8 cellular contexts compared by ENCODE assay signal in genomic region chr19:10543059-10543419, GRCh38. TPM values are rescaled to one million over a fixed set of nuclear protein-coding genes. Genes with fewer than 3 reads are reported as not detected.
DNase-seq lines count a peak whose midpoint lies in the region; ATAC-seq, FAIRE-seq and TF ChIP-seq lines count a peak whose summit lies in the region.

No MANE protein-coding gene starts in this region.

- H4K20me1 ChIP-seq in mammary epithelial cell (ENCODE audit: insufficient read depth, low read length): no peaks in the 10 kb centered on the region

- H3K9me3 ChIP-seq in mammary epithelial cell (replicated peaks; ENCODE audit: insufficient read depth, low read length): no peaks in the 10 kb centered on the region
- no peaks in the 10 kb centered on the region for H3K9me3 ChIP-seq in small intestine (ENCODE audit: control insufficient read depth, low read depth)

- no TSS peak for BruUV-seq in mammary epithelial cell (replicated peaks; lab: Mats Ljungman, UMichigan)

- peak overlapping the region; percentile 72 for H3K4me2 ChIP-seq in mammary epithelial cell (ENCODE audit: insufficient read depth, low read depth, low read length)

- POLR2A ChIA-PET in naive thymus-derived CD8-positive, alpha-beta T cell (lab: Charles Lee): interaction anchor here (0.5 to 3.8 kb wide), 12 partner anchors 11 to 110 kb away, joined by 3 to 31 read pairs (median 4); partner anchors contain the start of gene KRI1

- in situ Hi-C loops in mammary epithelial cell (cut with MboI; ENCODE audit: low sequenced_read_pairs in 2 of 2): no loop called here

- no peaks in the 10 kb centered on the region for H3K27me3 ChIP-seq in mammary epithelial cell (ENCODE audit: insufficient read depth, low read length)
- H3K27me3 ChIP-seq in small intestine (ENCODE audit: control insufficient read depth in 2 of 2, insufficient read depth in 2 of 2, low read length in 2 of 2): no peaks in the 10 kb centered on the region

- peak overlapping the region; percentile 71 to 96 (median 76) for H3K27ac Mint-ChIP-seq in IgD-negative memory B cell
- H3K27ac Mint-ChIP-seq in naive thymus-derived CD8-positive, alpha-beta T cell: peak overlapping the region; percentile 6 to 91 (median 87)

- no peak overlapping the region for H3K9ac ChIP-seq in mammary epithelial cell (ENCODE audit: insufficient read depth, low read length)

- H3K4me1 ChIP-seq in mammary epithelial cell (ENCODE audit: insufficient read depth, low read length) (peaks cover 6% of the 10 kb centered on the region), small intestine (ENCODE audit: control insufficient read depth in 2 of 2, insufficient read depth in 1 of 2, low read depth in 1 of 2, low read length in 1 of 2) (peaks cover 0 to 3% of the 10 kb centered on the region in 2 donors)

- no peaks in the 10 kb centered on the region for H3K9me3 Mint-ChIP-seq in IgD-negative memory B cell
- H3K9me3 Mint-ChIP-seq in naive thymus-derived CD8-positive, alpha-beta T cell: no peaks in the 10 kb centered on the region

- peak overlapping the region; percentile 75 to 92 (median 90) for H3K4me3 Mint-ChIP-seq in IgD-negative memory B cell
- H3K4me3 Mint-ChIP-seq in naive thymus-derived CD8-positive, alpha-beta T cell: peak overlapping the region; percentile 76 to 89 (median 80)

- TF ChIP-seq CTCF in AG10803 (conservative IDR thresholded peaks at IDR 0.05; ENCODE audit: low read length) (no peak), mammary epithelial cell (conservative IDR thresholded peaks at IDR 0.05 in 1 of 2, IDR thresholded peaks at IDR 0.05 in 1 of 2; ENCODE audit: extremely low read depth in 1 of 2, insufficient read depth in 1 of 2, low read depth in 1 of 2, low read length in 2 of 2) (no peak)

- H3K4me3 ChIP-seq in AG10803 (ENCODE audit: low read length) (peak overlapping the region; percentile 82), mammary epithelial cell (replicated peaks in 1 of 3; ENCODE audit: insufficient read depth in 1 of 3, low read depth in 2 of 3, low read length in 3 of 3) (no peak overlapping the region), small intestine (ENCODE audit: low read depth in 1 of 2, low read length in 2 of 2) (peak overlapping the region in 1 of 2 donors; percentile 95)

- dilution Hi-C loops in mammary epithelial cell (cut with HindIII; ENCODE audit: low sequenced_read_pairs): no loop called here

- no peak overlapping the region for H2AFZ ChIP-seq in mammary epithelial cell (ENCODE audit: low read depth, low read length)

- ATAC-seq in naive thymus-derived CD8-positive, alpha-beta T cell: no peak

- 40% methylated on average over 7 of the region's 8 CpGs for WGBS in mammary epithelial cell (ENCODE audit: low coverage, missing lambda C conversion rate)
- 39 to 48% (median 46%) methylated on average over 8 of the region's 8 CpGs for WGBS in small intestine, 3 donors

- peaks cover 15% of the 10 kb centered on the region for H3K79me2 ChIP-seq in mammary epithelial cell (ENCODE audit: insufficient read depth, low read length)

- H3K27me3 Mint-ChIP-seq in IgD-negative memory B cell: peaks cover 18% of the 10 kb centered on the region
- H3K27me3 Mint-ChIP-seq in naive thymus-derived CD8-positive, alpha-beta T cell: peaks cover 3 to 15% (median 7%) of the 10 kb centered on the region in 5 donors

- H3K27ac ChIP-seq in mammary epithelial cell (ENCODE audit: insufficient read depth, low read depth, low read length): no peak overlapping the region
- no peak overlapping the region for H3K27ac ChIP-seq in small intestine (ENCODE audit: low read depth in 1 of 2, low read length in 1 of 2)

- H3K36me3 ChIP-seq in mammary epithelial cell (ENCODE audit: insufficient read depth, low read length) (no peaks in the 10 kb centered on the region), small intestine (ENCODE audit: control insufficient read depth in 2 of 2, insufficient read depth in 2 of 2, low read length in 2 of 2) (peaks cover 5% of the 10 kb centered on the region in 2 donors)

- no peaks in the 10 kb centered on the region for H3K36me3 Mint-ChIP-seq in IgD-negative memory B cell
- peaks cover 0 to 6% (median 0%) of the 10 kb centered on the region in 3 donors for H3K36me3 Mint-ChIP-seq in naive thymus-derived CD8-positive, alpha-beta T cell

- FAIRE-seq in small intestine (lab: Jason Lieb, UNC): no peak

- intact Hi-C loops in mammary epithelial cell (cut with micrococcal nuclease): loop anchor here (1.0 kb wide), 2 partner anchors 8 to 11 kb away; no protein-coding TSS in a partner anchor

- CTCF ChIA-PET in mammary epithelial cell (lab: Charles Lee; ENCODE audit: low non-redundant PET): interaction anchor here (0.6 kb wide), 1 partner anchor 115 kb away, joined by 4 read pairs; no protein-coding TSS in a partner anchor

- peaks cover 6 to 14% (median 8%) of the 10 kb centered on the region in 3 donors for H3K4me1 Mint-ChIP-seq in IgD-negative memory B cell
- H3K4me1 Mint-ChIP-seq in naive thymus-derived CD8-positive, alpha-beta T cell: peaks cover 7 to 27% (median 16%) of the 10 kb centered on the region in 4 donors

- DNase-seq in AG10803 (ENCODE audit: low read depth) (no peak), mammary epithelial cell (no peak), small intestine (no peak), ecto neural progenitor cell (ENCODE audit: low spot score) (no peak), RKO (ENCODE audit: low spot score) (no peak)
- no peak for DNase-seq in naive thymus-derived CD8-positive, alpha-beta T cell
- DNase-seq in stimulated activated CD8-positive, alpha-beta memory T cell treated with anti-CD3 and anti-CD28 coated beads, Interleukin-4, amount 100 ng/mL, for 48 hours: no peak

RNA-seq across cellular contexts. Expression of gene ATG4D, which starts 0.7 kb away (rescaled TPM):
- 21.0 TPM for polyA plus RNA-seq in IgD-negative memory B cell
- 10 to 100 TPM; 20.7 to 28.9 TPM for total RNA-seq in mammary epithelial cell
- polyA plus RNA-seq in mammary epithelial cell: 16.9 TPM
- 24.2 TPM for polyA minus RNA-seq in mammary epithelial cell
- total RNA-seq in naive thymus-derived CD8-positive, alpha-beta T cell: 10 to 100 TPM; 52.0 to 53.4 TPM
- 10 to 100 TPM in 2 of 3 donors, 1 to 10 TPM in 1; 9.2 to 19.3 (median 12.2) TPM for polyA plus RNA-seq in naive thymus-derived CD8-positive, alpha-beta T cell
- 100 to 1,000 TPM in 2 of 3 donors, 10 to 100 TPM in 1; 49.0 to 181 (median 161) TPM for polyA plus RNA-seq in small intestine

RNA-seq across cellular contexts. Expression of gene KRI1, which starts 22.8 kb away (rescaled TPM):
- polyA plus RNA-seq in IgD-negative memory B cell (35.6 TPM), mammary epithelial cell (13.2 TPM), small intestine (10 to 100 TPM; 14.8 to 18.2 (median 18.1) TPM)
- 10 to 100 TPM; 10.3 to 32.7 TPM for total RNA-seq in mammary epithelial cell
- 19.7 TPM for polyA minus RNA-seq in mammary epithelial cell
- 10 to 100 TPM; 57.8 to 68.4 TPM for total RNA-seq in naive thymus-derived CD8-positive, alpha-beta T cell
- 10 to 100 TPM; 12.8 to 46.9 (median 20.9) TPM for polyA plus RNA-seq in naive thymus-derived CD8-positive, alpha-beta T cell

RNA-seq across cellular contexts. Expression of gene CDKN2D, which starts 25.7 kb away (rescaled TPM):
- polyA plus RNA-seq in IgD-negative memory B cell (193 TPM), mammary epithelial cell (8.9 TPM), small intestine (10 to 100 TPM; 13.0 to 19.0 (median 15.4) TPM)
- 1 to 10 TPM; 3.3 to 8.2 TPM for total RNA-seq in mammary epithelial cell
- polyA minus RNA-seq in mammary epithelial cell: 0.57 TPM
- 10 to 100 TPM; 27.2 to 28.1 TPM for total RNA-seq in naive thymus-derived CD8-positive, alpha-beta T cell
- 100 to 1,000 TPM in 2 of 3 donors, 10 to 100 TPM in 1; 81.6 to 145 (median 108) TPM for polyA plus RNA-seq in naive thymus-derived CD8-positive, alpha-beta T cell

RNA-seq across cellular contexts. Expression of gene S1PR5, which starts 25.8 kb away (rescaled TPM):
- polyA plus RNA-seq in IgD-negative memory B cell (5.1 TPM), mammary epithelial cell (4.0 TPM), small intestine (under 1 TPM in 1 of 3 donors, not detected in 2; 0.09 TPM)
- total RNA-seq in mammary epithelial cell: 10 to 100 TPM in 1 of 2 donors, 1 to 10 TPM in 1; 8.5 to 12.2 TPM
- polyA minus RNA-seq in mammary epithelial cell: 1.5 TPM
- under 1 TPM; 0.81 to 0.85 TPM for total RNA-seq in naive thymus-derived CD8-positive, alpha-beta T cell
- polyA plus RNA-seq in naive thymus-derived CD8-positive, alpha-beta T cell: 10 to 100 TPM in 1 of 3 donors, 1 to 10 TPM in 1, under 1 TPM in 1; 0.99 to 77.2 (median 2.1) TPM

RNA-seq across cellular contexts. Expression of gene KEAP1, which starts 39.9 kb away (rescaled TPM):
- 32.9 TPM for polyA plus RNA-seq in IgD-negative memory B cell
- 10 to 100 TPM; 47.5 to 51.0 TPM for total RNA-seq in mammary epithelial cell
- polyA plus RNA-seq in mammary epithelial cell: 46.1 TPM
- polyA minus RNA-seq in mammary epithelial cell: 108 TPM
- total RNA-seq in naive thymus-derived CD8-positive, alpha-beta T cell: 10 to 100 TPM; 34.6 to 35.2 TPM
- 10 to 100 TPM; 15.1 to 25.7 (median 20.1) TPM for polyA plus RNA-seq in naive thymus-derived CD8-positive, alpha-beta T cell
- polyA plus RNA-seq in small intestine: 10 to 100 TPM; 44.0 to 73.8 (median 68.9) TPM
